8 cellular contexts compared by ENCODE assay signal in the genomic region with DNA sequence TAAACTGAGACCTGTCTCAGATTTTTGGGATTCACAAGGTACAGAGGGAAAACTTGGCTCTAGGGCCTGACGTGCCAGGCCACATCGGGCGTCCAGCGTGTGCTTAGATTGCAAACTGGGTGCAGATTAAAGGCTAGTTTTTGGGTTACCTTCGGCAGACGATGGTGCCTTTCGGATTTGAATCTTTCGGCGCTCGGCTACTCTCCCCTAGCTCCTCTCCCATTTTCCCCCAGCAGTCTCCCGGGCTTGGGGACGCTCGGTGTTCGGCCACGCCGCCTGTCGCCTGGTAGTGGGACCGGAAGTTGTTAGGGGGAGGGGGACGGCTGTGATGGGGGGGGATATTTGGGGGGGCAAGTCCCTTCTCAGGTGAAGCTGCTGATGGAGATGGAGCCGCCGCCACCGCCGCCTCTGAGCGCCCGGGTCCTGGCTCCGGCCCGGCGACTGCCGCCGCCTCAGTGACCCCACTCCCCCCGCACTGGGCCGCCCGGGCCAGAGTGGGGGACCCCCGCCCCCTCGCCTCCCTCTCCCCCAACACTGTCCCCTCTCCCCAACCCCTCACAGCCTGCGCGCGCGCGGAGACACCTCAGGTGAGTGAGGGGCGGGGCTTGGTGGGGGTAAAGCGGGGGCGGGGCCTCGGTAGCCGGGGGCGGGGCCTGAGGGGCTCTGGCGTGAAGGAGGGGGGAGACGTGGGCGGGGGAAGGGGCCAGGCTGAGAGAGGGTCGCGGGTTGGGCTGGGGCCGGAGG. TPM values are rescaled to one million over a fixed set of nuclear protein-coding genes. Genes with fewer than 3 reads are reported as not detected.
DNase-seq lines count a peak whose midpoint lies in the region; ATAC-seq and TF ChIP-seq lines count a peak whose summit lies in the region.

No MANE protein-coding gene starts in this region.

- H3K27me3 ChIP-seq in GM23338 (ENCODE audit: insufficient read depth) (no peaks in the 10 kb centered on the region), SK-N-SH (ENCODE audit: insufficient read depth) (no peaks in the 10 kb centered on the region)

- DNase-seq in DMS153 treated with DMSO at 0.1 percent for 48 hours (lab: John Stamatoyannopoulos, UW; ENCODE audit: unreplicated experiment) (peak; percentile 80), GM23338 (ENCODE audit: low spot score) (peak; percentile 98), NAMALWA (ENCODE audit: low spot score) (peak; percentile 79), SK-N-SH (peak; percentile 97), glutamatergic neuron (peak; percentile 86), occipital lobe (lab: John Stamatoyannopoulos, UW) (peak; percentile 86), superior temporal gyrus (ENCODE audit: extremely low spot score) (peak; percentile 91)

- 0 out of 2 replicates have a peak, but pooled peaks cover 12% of the 10 kb centered on the region for H3F3A ChIP-seq in GM23338 (replicated peaks; ENCODE audit: low read depth)
- H3F3A ChIP-seq in SK-N-SH (replicated peaks; ENCODE audit: insufficient read depth), result peaks cover 4% of the 10 kb centered on the region

- H3K4me2 ChIP-seq in GM23338 (peak overlapping the region; percentile 100), SK-N-SH (peak overlapping the region; percentile 88)

- CTCF ChIA-PET in SK-N-SH (lab: Yijun Ruan, JAX), result interaction anchor here (0.6 to 4.5 kb wide), 6 partner anchors 11 to 99 kb away, joined by 3 to 19 read pairs (median 10); a partner anchor contains a TSS

- no peak for TF ChIP-seq RAD21 in SK-N-SH (IDR thresholded peaks at IDR 0.05; ENCODE audit: low read length)

- under 1% methylated on average over 29 of the region's 52 CpGs for WGBS in SK-N-SH (ENCODE audit: low lambda C conversion rate)

- no peaks in the 10 kb centered on the region for H3K9me3 ChIP-seq in SK-N-SH

- H3K9me3 Mint-ChIP-seq in GM23338, result no peaks in the 10 kb centered on the region
- H3K9me3 Mint-ChIP-seq in activated naive CD4-positive, alpha-beta T cell treated with anti-CD3 and anti-CD28 coated beads, Interleukin-2, amount 50 U/mL, for 24 hours, result no peaks in the 10 kb centered on the region
- H3K9me3 Mint-ChIP-seq in glutamatergic neuron (ENCODE audit: unreplicated experiment), result peaks cover 2% of the 10 kb centered on the region

- TF ChIP-seq CTCF in GM23338 (conservative IDR thresholded peaks at IDR 0.05; ENCODE audit: low read depth in 2 of 2) (no peak), SK-N-SH (IDR thresholded peaks at IDR 0.05) (no peak), glutamatergic neuron (IDR thresholded peaks at IDR 0.05; ENCODE audit: partially characterized antibody, unreplicated experiment) (no peak)

- POLR2A ChIA-PET in SK-N-SH (lab: Yijun Ruan, JAX), result interaction anchor here (1.0 to 1.4 kb wide), 5 partner anchors 10 to 33 kb away, joined by 3 to 11 read pairs (median 7); a partner anchor contains a TSS

- H3K4me1 Mint-ChIP-seq in GM23338 (peaks cover 9% of the 10 kb centered on the region), glutamatergic neuron (ENCODE audit: low read depth, unreplicated experiment) (peaks cover 5% of the 10 kb centered on the region)
- peaks cover 20% of the 10 kb centered on the region for H3K4me1 Mint-ChIP-seq in activated naive CD4-positive, alpha-beta T cell treated with anti-CD3 and anti-CD28 coated beads, Interleukin-2, amount 50 U/mL, for 24 hours

- H3K4me1 ChIP-seq in GM23338 (ENCODE audit: insufficient read depth) (peaks cover 5% of the 10 kb centered on the region), SK-N-SH (ENCODE audit: control insufficient read depth in 1 of 2, insufficient read depth in 2 of 2, low read depth in 1 of 2, low read length in 1 of 2) (peaks cover 0 to 8% of the 10 kb centered on the region in 2 experiments; a peak in 1 of 4 replicates)

- ATAC-seq in GM23338, result peak; percentile 83

- H3K79me2 ChIP-seq in GM23338 (replicated peaks; ENCODE audit: insufficient read depth) (no peaks in the 10 kb centered on the region), SK-N-SH (ENCODE audit: insufficient read depth) (no peaks in the 10 kb centered on the region)

- H3K27me3 Mint-ChIP-seq in GM23338 (ENCODE audit: insufficient read depth, low read depth, poor library complexity), result peaks cover 13% of the 10 kb centered on the region
- H3K27me3 Mint-ChIP-seq in activated naive CD4-positive, alpha-beta T cell treated with anti-CD3 and anti-CD28 coated beads, Interleukin-2, amount 50 U/mL, for 24 hours, result no peaks in the 10 kb centered on the region
- H3K27me3 Mint-ChIP-seq in glutamatergic neuron (ENCODE audit: unreplicated experiment), result peaks cover 8% of the 10 kb centered on the region

- H3K9me2 ChIP-seq in GM23338 (ENCODE audit: insufficient read depth) (no peaks in the 10 kb centered on the region), SK-N-SH (no peaks in the 10 kb centered on the region)

- H3K4me3 ChIP-seq in GM23338 (peak overlapping the region; percentile 93), SK-N-SH (ENCODE audit: low read depth in 2 of 2, low read length in 1 of 2) (peak overlapping the region; percentile 66 to 72)

- H4K20me1 ChIP-seq in GM23338 (replicated peaks; ENCODE audit: insufficient read depth) (no peaks in the 10 kb centered on the region), SK-N-SH (ENCODE audit: insufficient read depth) (no peaks in the 10 kb centered on the region)

- H3K36me3 ChIP-seq in GM23338 (ENCODE audit: insufficient read depth) (no peaks in the 10 kb centered on the region), SK-N-SH (replicated peaks in 1 of 2; ENCODE audit: control insufficient read depth in 1 of 2, insufficient read depth in 2 of 2, low read length in 1 of 2) (peaks cover 0 to 8% of the 10 kb centered on the region in 2 experiments)

- H2AFZ ChIP-seq in GM23338 (peak overlapping the region; percentile 93), SK-N-SH (ENCODE audit: low read depth) (peak overlapping the region; percentile 99)

- H3K4me3 Mint-ChIP-seq in GM23338 (peak overlapping the region; percentile 91), glutamatergic neuron (ENCODE audit: unreplicated experiment) (peak overlapping the region; percentile 88)
- peak overlapping the region; percentile 81 for H3K4me3 Mint-ChIP-seq in activated naive CD4-positive, alpha-beta T cell treated with anti-CD3 and anti-CD28 coated beads, Interleukin-2, amount 50 U/mL, for 24 hours

- H3K36me3 Mint-ChIP-seq in GM23338 (ENCODE audit: low read depth) (peaks cover 21% of the 10 kb centered on the region), glutamatergic neuron (ENCODE audit: unreplicated experiment) (no peaks in the 10 kb centered on the region)
- no peaks in the 10 kb centered on the region for H3K36me3 Mint-ChIP-seq in activated naive CD4-positive, alpha-beta T cell treated with anti-CD3 and anti-CD28 coated beads, Interleukin-2, amount 50 U/mL, for 24 hours

- H3K27ac ChIP-seq in GM23338 (ENCODE audit: low read depth) (peak overlapping the region; percentile 94), SK-N-SH (ENCODE audit: low read depth in 2 of 2, low read length in 1 of 2) (peak overlapping the region; percentile 52 to 88)

- H3K9ac ChIP-seq in SK-N-SH, result peak overlapping the region; percentile 77

- H3K27ac Mint-ChIP-seq in GM23338, result peak overlapping the region; percentile 96
- peak overlapping the region; percentile 87 for H3K27ac Mint-ChIP-seq in activated naive CD4-positive, alpha-beta T cell treated with anti-CD3 and anti-CD28 coated beads, Interleukin-2, amount 50 U/mL, for 24 hours
- peak overlapping the region; percentile 70 for H3K27ac Mint-ChIP-seq in glutamatergic neuron (ENCODE audit: unreplicated experiment)

- TF ChIP-seq EP300 in SK-N-SH (IDR thresholded peaks at IDR 0.05; ENCODE audit: borderline replicate concordance in 1 of 2, low read depth in 1 of 2, low read length in 1 of 2), result 0 out of 4 replicates have a peak, but pooled peaks of 1 of the 2 experiments have one; percentile 15

TF ChIP-seq in GM23338, 12 proteins besides CTCF, POLR2A, EP300 and RAD21 (continues in another document):
- TF ChIP-seq NANOG (IDR thresholded peaks at IDR 0.05; ENCODE audit: borderline replicate concordance), result no peak

TF ChIP-seq in SK-N-SH, 30 proteins besides CTCF, POLR2A, EP300 and RAD21 (continues in another document):
- TF ChIP-seq JUND (IDR thresholded peaks at IDR 0.05) (no peak), CHD2 (IDR thresholded peaks at IDR 0.05; ENCODE audit: low read length, partially characterized antibody) (peak; percentile 86)

RNA-seq across cellular contexts. Expression of a gene that starts 10.2 kb away (rescaled TPM):
- total RNA-seq in GM23338 (2014; rRNA removed; shearing (Covaris generic)), result 21.9 and 27.5 TPM in 2 replicates
- polyA plus RNA-seq in GM23338 (2016; fragmentation: Nextera tagmentation; extraction: Ambion mirVana), result 13.9 and 14.0 TPM in 2 replicates
- 23.2 and 25.7 TPM in 2 replicates for polyA plus RNA-seq in SK-N-SH (2012; rRNA removed)
- 14.1 and 18.3 TPM in 2 replicates for polyA plus RNA-seq in SK-N-SH (2012; cell fraction: cytosol; rRNA removed)
- 32.8 and 45.2 TPM in 2 replicates for polyA plus RNA-seq in SK-N-SH (2012; cell fraction: nucleus; rRNA removed)
- total RNA-seq in glutamatergic neuron (ENCODE audit: unreplicated experiment), result 23.9 TPM
- 8.3 TPM for total RNA-seq in occipital lobe

RNA-seq across cellular contexts. Expression of a gene that starts 13.5 kb away (rescaled TPM):
- total RNA-seq in GM23338 (2014; rRNA removed; shearing (Covaris generic)), result 9.0 and 12.2 TPM in 2 replicates
- polyA plus RNA-seq in GM23338 (2016; fragmentation: Nextera tagmentation; extraction: Ambion mirVana), result 4.3 and 4.6 TPM in 2 replicates
- 2.0 and 3.9 TPM in 2 replicates for polyA plus RNA-seq in SK-N-SH (2012; rRNA removed)
- polyA plus RNA-seq in SK-N-SH (2012; cell fraction: cytosol; rRNA removed), result 2.7 and 3.5 TPM in 2 replicates
- polyA plus RNA-seq in SK-N-SH (2012; cell fraction: nucleus; rRNA removed), result 9.5 and 11.2 TPM in 2 replicates
- 24.1 TPM for total RNA-seq in glutamatergic neuron (ENCODE audit: unreplicated experiment)
- total RNA-seq in occipital lobe, result 5.5 TPM

RNA-seq across cellular contexts. Expression of a gene that starts 33.4 kb away (rescaled TPM):
- total RNA-seq in GM23338 (2014; rRNA removed; shearing (Covaris generic)), result 43.7 and 46.5 TPM in 2 replicates
- polyA plus RNA-seq in GM23338 (2016; fragmentation: Nextera tagmentation; extraction: Ambion mirVana) (18.6 and 19.7 TPM in 2 replicates), SK-N-SH (2012; rRNA removed) (54.0 and 79.4 TPM in 2 replicates)
- polyA plus RNA-seq in SK-N-SH (2012; cell fraction: cytosol; rRNA removed), result 60.7 and 66.8 TPM in 2 replicates
- polyA plus RNA-seq in SK-N-SH (2012; cell fraction: nucleus; rRNA removed), result 40.9 and 67.0 TPM in 2 replicates
- total RNA-seq in glutamatergic neuron (ENCODE audit: unreplicated experiment) (170 TPM), occipital lobe (37.4 TPM)

RNA-seq across cellular contexts. Expression of a gene that starts 34.4 kb away (rescaled TPM):
- total RNA-seq in GM23338 (2014; rRNA removed; shearing (Covaris generic)), result 321 and 655 TPM in 2 replicates
- polyA plus RNA-seq in GM23338 (2016; fragmentation: Nextera tagmentation; extraction: Ambion mirVana) (772 and 774 TPM in 2 replicates), SK-N-SH (2012; rRNA removed) (1,500 and 1,782 TPM in 2 replicates)
- polyA plus RNA-seq in SK-N-SH (2012; cell fraction: cytosol; rRNA removed), result 1,649 and 1,800 TPM in 2 replicates
- polyA plus RNA-seq in SK-N-SH (2012; cell fraction: nucleus; rRNA removed), result 395 and 584 TPM in 2 replicates
- total RNA-seq in glutamatergic neuron (ENCODE audit: unreplicated experiment) (29.8 TPM), occipital lobe (61.3 TPM)

RNA-seq across cellular contexts. Expression of a gene that starts 40.7 kb away (rescaled TPM):
- 27.7 and 31.0 TPM in 2 replicates for total RNA-seq in GM23338 (2014; rRNA removed; shearing (Covaris generic))
- 14.1 and 15.2 TPM in 2 replicates for polyA plus RNA-seq in GM23338 (2016; fragmentation: Nextera tagmentation; extraction: Ambion mirVana)
- 34.7 and 43.3 TPM in 2 replicates for polyA plus RNA-seq in SK-N-SH (2012; rRNA removed)
- 21.7 and 27.5 TPM in 2 replicates for polyA plus RNA-seq in SK-N-SH (2012; cell fraction: cytosol; rRNA removed)
- polyA plus RNA-seq in SK-N-SH (2012; cell fraction: nucleus; rRNA removed), result 81.1 and 115 TPM in 2 replicates
- total RNA-seq in glutamatergic neuron (ENCODE audit: unreplicated experiment), result 20.5 TPM
- total RNA-seq in occipital lobe, result 6.7 TPM

Comparison
In these comparisons a context has a peak if more than half of its experiments do, and no peak if none do; other contexts are left out.
1. Peak in every context shown above with its lines: DNase-seq, ATAC-seq, H3K4me3 ChIP-seq and H3K27ac ChIP-seq.